9 cellular contexts compared by ENCODE assay signal in genomic region chr12:107231269-107231668, GRCh38.
"Had no signal": no experiment of that assay in that cellular context is flagged by ENCODE, and none has a peak within 500 bp of the region (broad histone marks: within the 10 kb centered on the region; RNA-seq: fewer than 3 reads in every experiment).

No MANE protein-coding gene starts in this region.

- H3K4me3 Mint-ChIP-seq: HFFc6, IgD-negative memory B cell had no signal

- H3K9me3 ChIP-seq: HAP-1 had no signal

- H3K9ac ChIP-seq: GM23248 had no signal

- ATAC-seq: HCT116, HepG2 had no signal

- H3K27ac ChIP-seq: GM23248, HL-60 had no signal

- H2AFZ ChIP-seq: GM23248 had no signal

- DNase-seq: GM23248, GOT3, H7, HFFc6 had no signal

- H3K27ac Mint-ChIP-seq: HFFc6, IgD-negative memory B cell had no signal

- H3K36me3 ChIP-seq: HAP-1 had no signal

- H3K4me1 Mint-ChIP-seq: IgD-negative memory B cell had no signal

- H3K4me3 ChIP-seq: GM23248, HAP-1 had no signal

- H3K4me1 ChIP-seq: HAP-1 had no signal

- H3K36me3 Mint-ChIP-seq: IgD-negative memory B cell had no signal
